ENCODE assay signal across 8 cellular contexts in genomic region chr2:64646007-64646880, GRCh38. TPM values are rescaled to one million over a fixed set of nuclear protein-coding genes. Genes with fewer than 3 reads are reported as not detected.
DNase-seq lines count a peak whose midpoint lies in the region; ATAC-seq lines count a peak whose summit lies in the region.

No MANE protein-coding gene starts in this region.

- intact Hi-C loops in right cardiac atrium (cut with DNase I): loop anchor here (2.0 to 10.0 kb wide), 3 partner anchors 189 to 221 kb away; no protein-coding TSS in a partner anchor

- H3K27ac ChIP-seq in right cardiac atrium (ENCODE audit: low read length): no peak overlapping the region

- H3K9me3 ChIP-seq in adipocyte (ENCODE audit: control insufficient read depth, low read length): no peaks in the 10 kb centered on the region
- no peaks in the 10 kb centered on the region for H3K9me3 ChIP-seq in right cardiac atrium (ENCODE audit: control insufficient read depth, low read length)
- H3K9me3 ChIP-seq in skeletal muscle satellite cell (replicated peaks; ENCODE audit: low read length): no peaks in the 10 kb centered on the region

- WGBS in right cardiac atrium: 13% methylated on average over 9 of the region's 9 CpGs

- ATAC-seq in right cardiac atrium (no peak), HG03342 (IDR thresholded peaks at IDR 0.05; ENCODE audit: unreplicated experiment) (no peak)

- H3K9ac ChIP-seq in adipocyte (ENCODE audit: low read length): peak overlapping the region; percentile 83
- H3K9ac ChIP-seq in skeletal muscle satellite cell (ENCODE audit: low read depth, low read length): peak overlapping the region; percentile 76

- H3K4me2 ChIP-seq in skeletal muscle satellite cell (ENCODE audit: low read length): peak overlapping the region; percentile 21

- H3K4me1 ChIP-seq in adipocyte (ENCODE audit: control insufficient read depth, insufficient read depth, low read length) (peaks cover 74% of the 10 kb centered on the region), right cardiac atrium (ENCODE audit: control insufficient read depth, insufficient read depth, low read length) (peaks cover 8% of the 10 kb centered on the region), skeletal muscle satellite cell (ENCODE audit: control insufficient read depth, insufficient read depth, low read length) (peaks cover 70% of the 10 kb centered on the region)

- DNase-seq in ELF-1 (ENCODE audit: low read depth, low spot score) (peak; percentile 90), NCI-H128 (lab: John Stamatoyannopoulos, UW; ENCODE audit: unreplicated experiment) (peak; percentile 72), T-helper 1 cell (peak; percentile 62 to 84 (median 71)), adipocyte (ENCODE audit: low read depth) (peak; percentile 91), right cardiac atrium (peak; percentile 82 to 95 (median 93)), GM19240 (ENCODE audit: insufficient read length, low spot score) (no peak)

- H3K4me3 ChIP-seq in adipocyte (ENCODE audit: low read length) (peak overlapping the region; percentile 82), right cardiac atrium (ENCODE audit: low read length) (no peak overlapping the region), skeletal muscle satellite cell (ENCODE audit: low read length) (no peak overlapping the region)

- H3K27me3 ChIP-seq in adipocyte (replicated peaks; ENCODE audit: control insufficient read depth, insufficient read depth, low read length): no peaks in the 10 kb centered on the region
- no peaks in the 10 kb centered on the region for H3K27me3 ChIP-seq in right cardiac atrium (ENCODE audit: control insufficient read depth, insufficient read depth)
- H3K27me3 ChIP-seq in skeletal muscle satellite cell (ENCODE audit: control insufficient read depth, insufficient read depth, low read length): no peaks in the 10 kb centered on the region

- H3K36me3 ChIP-seq in adipocyte (ENCODE audit: control insufficient read depth, insufficient read depth, low read length, severe bottlenecking) (no peaks in the 10 kb centered on the region), skeletal muscle satellite cell (ENCODE audit: insufficient read depth, low read length) (no peaks in the 10 kb centered on the region)

RNA-seq across cellular contexts. Expression of gene SERTAD2, which starts 7.5 kb away (rescaled TPM):
- 10 to 100 TPM; 17.9 to 25.4 (median 20.0) TPM for total RNA-seq in right cardiac atrium
- 8.2 TPM for polyA plus RNA-seq in right cardiac atrium
- total RNA-seq in skeletal muscle satellite cell (2012; rRNA removed): 10.6 and 15.5 TPM in 2 replicates
